ENCODE assay signal across 1 cellular context in genomic region chr2:262117-262516, GRCh38.
A peak's percentile ranks its signal among the peaks of the same experiment; 100 is the strongest.
TF ChIP-seq lines count a peak whose summit lies in the region.

No MANE protein-coding gene starts in this region.

TF ChIP-seq in HepG2, 621 proteins besides CTCF, POLR2A, EP300 and RAD21 (continued from another document):
- 0 out of 2 replicates have a peak, but pooled peaks have one; percentile 33 for TF ChIP-seq SKIL (CRISPR knock-in tag; IDR thresholded peaks at IDR 0.05; ENCODE audit: borderline replicate concordance)
- no peak for TF ChIP-seq ZFP37 (CRISPR knock-in tag; IDR thresholded peaks at IDR 0.05; ENCODE audit: borderline replicate concordance)
- TF ChIP-seq MED1 (CRISPR knock-in tag; IDR thresholded peaks at IDR 0.05), result peak; percentile 58; the same call in 1 of the 2 replicates
- TF ChIP-seq, protein P1, sequence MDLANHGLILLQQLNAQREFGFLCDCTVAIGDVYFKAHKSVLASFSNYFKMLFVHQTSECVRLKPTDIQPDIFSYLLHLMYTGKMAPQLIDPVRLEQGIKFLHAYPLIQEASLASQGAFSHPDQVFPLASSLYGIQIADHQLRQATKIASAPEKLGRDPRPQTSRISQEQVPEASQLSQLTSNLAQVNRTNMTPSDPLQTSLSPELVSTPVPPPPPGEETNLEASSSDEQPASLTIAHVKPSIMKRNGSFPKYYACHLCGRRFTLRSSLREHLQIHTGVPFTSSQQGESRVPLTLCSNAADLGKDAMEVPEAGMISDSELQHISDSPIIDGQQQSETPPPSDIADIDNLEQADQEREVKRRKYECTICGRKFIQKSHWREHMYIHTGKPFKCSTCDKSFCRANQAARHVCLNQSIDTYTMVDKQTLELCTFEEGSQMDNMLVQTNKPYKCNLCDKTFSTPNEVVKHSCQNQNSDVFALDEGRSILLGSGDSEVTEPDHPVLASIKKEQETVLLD (CRISPR knock-in tag; IDR thresholded peaks at IDR 0.05; ENCODE audit: low read depth), result no peak
- TF ChIP-seq BCL6 (CRISPR knock-in tag; IDR thresholded peaks at IDR 0.05), result peak; percentile 41; the same call in 1 of the 2 replicates
- TF ChIP-seq SCMH1 (CRISPR knock-in tag; IDR thresholded peaks at IDR 0.05; ENCODE audit: borderline replicate concordance), result no peak
- TF ChIP-seq, protein P2, sequence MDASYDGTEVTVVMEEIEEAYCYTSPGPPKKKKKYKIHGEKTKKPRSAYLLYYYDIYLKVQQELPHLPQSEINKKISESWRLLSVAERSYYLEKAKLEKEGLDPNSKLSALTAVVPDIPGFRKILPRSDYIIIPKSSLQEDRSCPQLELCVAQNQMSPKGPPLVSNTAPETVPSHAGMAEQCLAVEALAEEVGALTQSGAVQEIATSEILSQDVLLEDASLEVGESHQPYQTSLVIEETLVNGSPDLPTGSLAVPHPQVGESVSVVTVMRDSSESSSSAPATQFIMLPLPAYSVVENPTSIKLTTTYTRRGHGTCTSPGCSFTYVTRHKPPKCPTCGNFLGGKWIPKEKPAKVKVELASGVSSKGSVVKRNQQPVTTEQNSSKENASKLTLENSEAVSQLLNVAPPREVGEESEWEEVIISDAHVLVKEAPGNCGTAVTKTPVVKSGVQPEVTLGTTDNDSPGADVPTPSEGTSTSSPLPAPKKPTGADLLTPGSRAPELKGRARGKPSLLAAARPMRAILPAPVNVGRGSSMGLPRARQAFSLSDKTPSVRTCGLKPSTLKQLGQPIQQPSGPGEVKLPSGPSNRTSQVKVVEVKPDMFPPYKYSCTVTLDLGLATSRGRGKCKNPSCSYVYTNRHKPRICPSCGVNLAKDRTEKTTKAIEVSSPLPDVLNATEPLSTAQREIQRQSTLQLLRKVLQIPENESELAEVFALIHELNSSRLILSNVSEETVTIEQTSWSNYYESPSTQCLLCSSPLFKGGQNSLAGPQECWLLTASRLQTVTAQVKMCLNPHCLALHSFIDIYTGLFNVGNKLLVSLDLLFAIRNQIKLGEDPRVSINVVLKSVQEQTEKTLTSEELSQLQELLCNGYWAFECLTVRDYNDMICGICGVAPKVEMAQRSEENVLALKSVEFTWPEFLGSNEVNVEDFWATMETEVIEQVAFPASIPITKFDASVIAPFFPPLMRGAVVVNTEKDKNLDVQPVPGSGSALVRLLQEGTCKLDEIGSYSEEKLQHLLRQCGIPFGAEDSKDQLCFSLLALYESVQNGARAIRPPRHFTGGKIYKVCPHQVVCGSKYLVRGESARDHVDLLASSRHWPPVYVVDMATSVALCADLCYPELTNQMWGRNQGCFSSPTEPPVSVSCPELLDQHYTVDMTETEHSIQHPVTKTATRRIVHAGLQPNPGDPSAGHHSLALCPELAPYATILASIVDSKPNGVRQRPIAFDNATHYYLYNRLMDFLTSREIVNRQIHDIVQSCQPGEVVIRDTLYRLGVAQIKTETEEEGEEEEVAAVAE (CRISPR knock-in tag; IDR thresholded peaks at IDR 0.05; ENCODE audit: borderline replicate concordance), result no peak
- no peak for TF ChIP-seq ZNF773 (CRISPR knock-in tag; IDR thresholded peaks at IDR 0.05; ENCODE audit: borderline replicate concordance)
- TF ChIP-seq GFI1 (CRISPR knock-in tag; IDR thresholded peaks at IDR 0.05; ENCODE audit: borderline replicate concordance), result no peak
- TF ChIP-seq SP5 (CRISPR knock-in tag; IDR thresholded peaks at IDR 0.05; ENCODE audit: borderline replicate concordance, low read depth), result no peak
- no peak for TF ChIP-seq REL (CRISPR knock-in tag; conservative IDR thresholded peaks at IDR 0.05)
- TF ChIP-seq ZFAT (CRISPR knock-in tag; conservative IDR thresholded peaks at IDR 0.05), result no peak
- TF ChIP-seq ZNF225 (CRISPR knock-in tag; IDR thresholded peaks at IDR 0.05), result no peak
- no peak for TF ChIP-seq ZNF121 (CRISPR knock-in tag; IDR thresholded peaks at IDR 0.05)
- TF ChIP-seq UBTF (CRISPR knock-in tag; IDR thresholded peaks at IDR 0.05), result peak; percentile 78
